Comparison of ENCODE assay signal across 23 cellular contexts in genomic region chr2:101168647-101169046, GRCh38.
"Had no signal": no experiment of that assay in that cellular context is flagged by ENCODE, and none has a peak within 500 bp of the region (broad histone marks: within the 10 kb centered on the region; RNA-seq: fewer than 3 reads in every experiment).

No MANE protein-coding gene starts in this region.

- H3K4me1 ChIP-seq: SJSA1 had no signal

- H3K27me3 ChIP-seq: MG63, SJSA1 had no signal

- H3K9me3 ChIP-seq: MG63 had no signal

- H3K27ac ChIP-seq: SJSA1, SK-N-MC had no signal

- H3K4me3 ChIP-seq: MG63, SJSA1, SK-N-MC had no signal

- DNase-seq: IMR-90, Karpas-422, KG1, MG63, NCI-H1092, NCI-H1105 treated with DMSO at 0.1 percent for 48 hours, NCI-H1436, NCI-H187, NCI-H2029, NCI-H2081 treated with DMSO at 0.1 percent for 48 hours, NCI-H2171, NCI-H226, NCI-H446, NCI-H510A, NCI-H524 treated with DMSO at 0.1 percent for 48 hours, NCI-H69, NCI-H774, Right ventricle myocardium superior, RPMI8226, SIG-M5 had no signal

- FAIRE-seq: RCC 7860 had no signal

- H3K36me3 ChIP-seq: MG63, SJSA1 had no signal
